In genomic region chr21:15243356-15243755, GRCh38 we compare ENCODE assay signal across 21 cellular contexts.
"Had no signal": no experiment of that assay in that cellular context is flagged by ENCODE, and none has a peak within 500 bp of the region (broad histone marks: within the 10 kb centered on the region; RNA-seq: fewer than 3 reads in every experiment).

No MANE protein-coding gene starts in this region.

- H3K27me3 ChIP-seq: breast epithelium, esophagus muscularis mucosa, heart right ventricle, right atrium auricular region, stomach, thyroid gland, upper lobe of right lung had no signal

- H3K9me3 ChIP-seq: breast epithelium, esophagus muscularis mucosa, heart right ventricle, right atrium auricular region, stomach, thyroid gland, upper lobe of right lung had no signal

- DNase-seq: activated CD4-positive, alpha-beta T cell treated with anti-CD3 and anti-CD28 coated beads for 4 hours; activated CD4-positive, alpha-beta T cell treated with anti-CD3 and anti-CD28 coated beads, Interleukin-2, amount 50 U/mL, for 4 hours; activated naive CD4-positive, alpha-beta T cell; activated T-cell treated with anti-CD3 and anti-CD28 coated beads for 4 hours; activated T-cell treated with anti-CD3 and anti-CD28 coated beads, Interleukin-2, amount 50 U/mL, for 72 hours; foreskin melanocyte; heart right ventricle; left cardiac atrium; left ventricle myocardium superior; naive thymus-derived CD4-positive, alpha-beta T cell; stimulated activated CD4-positive, alpha-beta T cell treated with anti-CD3 and anti-CD28 coated beads, Interleukin-15, amount 100 ng/mL, for 24 hours; stimulated activated CD4-positive, alpha-beta T cell treated with anti-CD3 and anti-CD28 coated beads, Interleukin-2, amount 100 ng/mL, for 24 hours; stimulated activated naive B cell treated with anti-CD40 and anti-IgM and Interleukin-4, amounts not matched to agents 10 μg/mL and 1 μg/mL and 100 μg/mL, for 72 hours; stomach; thyroid gland; upper lobe of right lung had no signal

- H3K27ac ChIP-seq: breast epithelium, esophagus muscularis mucosa, heart right ventricle, right atrium auricular region, stomach, thyroid gland, upper lobe of right lung, VCaP had no signal

- H3K4me3 ChIP-seq: breast epithelium, esophagus muscularis mucosa, heart right ventricle, right atrium auricular region, stomach, thyroid gland, upper lobe of right lung had no signal

- H3K36me3 ChIP-seq: breast epithelium, esophagus muscularis mucosa, heart right ventricle, right atrium auricular region, stomach, thyroid gland, upper lobe of right lung had no signal

- H3K4me1 ChIP-seq: breast epithelium, heart right ventricle, right atrium auricular region, stomach, thyroid gland, upper lobe of right lung had no signal

- ATAC-seq: activated naive CD4-positive, alpha-beta T cell treated with anti-CD3 and anti-CD28 coated beads, Interleukin-2, amount 50 U/mL, for 72 hours; activated T-cell treated with anti-CD3 and anti-CD28 coated beads, Interleukin-2, amount 50 U/mL, for 72 hours; heart right ventricle; left cardiac atrium; left ventricle myocardium superior; naive thymus-derived CD4-positive, alpha-beta T cell; stimulated activated naive B cell treated with anti-CD40 and anti-IgM and Interleukin-4, amounts not matched to agents 10 μg/mL and 1 μg/mL and 100 μg/mL, for 72 hours; upper lobe of right lung had no signal
